8 cellular contexts compared by ENCODE assay signal in genomic region chrX:118347131-118347530, GRCh38. TPM values are rescaled to one million over a fixed set of nuclear protein-coding genes. Genes with fewer than 3 reads are reported as not detected.
DNase-seq lines count a peak whose midpoint lies in the region; ATAC-seq and TF ChIP-seq lines count a peak whose summit lies in the region.

No MANE protein-coding gene starts in this region.

- peak overlapping the region; percentile 96 to 99 (median 98) for H3K27ac Mint-ChIP-seq in CD8-positive, alpha-beta memory T cell
- peak overlapping the region; percentile 97 for H3K27ac Mint-ChIP-seq in activated naive CD8-positive, alpha-beta T cell treated with anti-CD3 and anti-CD28 coated beads, Interleukin-2, amount 10 ng/mL, durations not matched to agents 7 days and 5 days

- H3K9me3 Mint-ChIP-seq in CD8-positive, alpha-beta memory T cell: no peaks in the 10 kb centered on the region
- H3K9me3 Mint-ChIP-seq in activated naive CD8-positive, alpha-beta T cell treated with anti-CD3 and anti-CD28 coated beads, Interleukin-2, amount 10 ng/mL, durations not matched to agents 7 days and 5 days: no peaks in the 10 kb centered on the region

- 0 out of 3 replicates have a peak overlapping the region, but pooled peaks have one; percentile 34 for H2BK15ac ChIP-seq in IMR-90 (ENCODE audit: low read depth, low read length)

- H3K9me3 ChIP-seq in CD8-positive, alpha-beta memory T cell (ENCODE audit: low read length): no peaks in the 10 kb centered on the region
- no peaks in the 10 kb centered on the region for H3K9me3 ChIP-seq in IMR-90 (ENCODE audit: control insufficient read depth, insufficient read depth, low read length)
- H3K9me3 ChIP-seq in iPS-20b (ENCODE audit: insufficient read depth, low read depth, low read length): no peaks in the 10 kb centered on the region
- no peaks in the 10 kb centered on the region for H3K9me3 ChIP-seq in subcutaneous abdominal adipose tissue (ENCODE audit: control insufficient read depth in 5 of 5, low read length in 5 of 5)

- H3K9ac ChIP-seq in IMR-90 (ENCODE audit: low read depth, low read length) (peak overlapping the region; percentile 97), iPS-20b (ENCODE audit: low read depth, low read length) (peak overlapping the region; percentile 84; the same call in 1 of the 2 replicates), subcutaneous abdominal adipose tissue (ENCODE audit: low read length in 5 of 5) (peak overlapping the region in 3 of 5 donors; percentile 81 to 88 (median 85))

- H4K8ac ChIP-seq in IMR-90 (ENCODE audit: low read depth in 2 of 2, low read length in 2 of 2): peak overlapping the region; percentile 57 to 74

- peaks cover 32% of the 10 kb centered on the region for H3K4me1 ChIP-seq in CD8-positive, alpha-beta memory T cell (ENCODE audit: insufficient read depth, low read length)
- peaks cover 2% of the 10 kb centered on the region; the same call in 1 of the 2 replicates for H3K4me1 ChIP-seq in IMR-90 (ENCODE audit: control insufficient read depth, insufficient read depth, low read length)
- peaks cover 5% of the 10 kb centered on the region; the same call in 1 of the 2 replicates for H3K4me1 ChIP-seq in iPS-20b (ENCODE audit: insufficient read depth, low read length)
- peaks cover 0 to 28% (median 22%) of the 10 kb centered on the region in 5 donors for H3K4me1 ChIP-seq in subcutaneous abdominal adipose tissue (ENCODE audit: control insufficient read depth in 5 of 5, insufficient read depth in 5 of 5, low read length in 5 of 5)

- no peak overlapping the region for H2AK5ac ChIP-seq in IMR-90 (ENCODE audit: low read depth, low read length)

- peak overlapping the region; percentile 55; the same call in 1 of the 2 replicates for H3K14ac ChIP-seq in IMR-90 (replicated peaks; ENCODE audit: low read depth, low read length)

- intact Hi-C loops in IMR-90 (cut with micrococcal nuclease): no loop called here

- H3K79me1 ChIP-seq in IMR-90 (ENCODE audit: low read depth in 1 of 2, low read length in 2 of 2): no peaks in the 10 kb centered on the region; a peak in 2 of 4 replicates

- CTCF ChIA-PET in CD8-positive, alpha-beta memory T cell (lab: Charles Lee): no interaction called here
- CTCF ChIA-PET in IMR-90 (lab: Yijun Ruan, JAX): interaction anchor here (0.7 to 1.0 kb wide), 2 partner anchors 93 to 276 kb away, joined by 3 to 4 read pairs; no protein-coding TSS in a partner anchor

- H3K4ac ChIP-seq in IMR-90 (ENCODE audit: low read depth, low read length): peak overlapping the region; percentile 91

- H3K9me1 ChIP-seq in IMR-90 (ENCODE audit: insufficient read depth, low read length): no peaks in the 10 kb centered on the region

- DNase-seq in CD8-positive, alpha-beta memory T cell: no peak
- DNase-seq in IMR-90: peak; percentile 69
- DNase-seq in activated naive CD8-positive, alpha-beta T cell treated with anti-CD3 and anti-CD28 coated beads, Interleukin-2, amount 10 ng/mL, durations not matched to agents 7 days and 5 days: no peak
- no peak for DNase-seq in foreskin melanocyte
- no peak for DNase-seq in putamen (ENCODE audit: low spot score)

- H2BK120ac ChIP-seq in IMR-90 (ENCODE audit: low read depth, low read length): 0 out of 2 replicates have a peak overlapping the region, but pooled peaks have one; percentile 2

- TF ChIP-seq RAD21 in IMR-90 (IDR thresholded peaks at IDR 0.05; ENCODE audit: low read length): no peak

- H3K4me3 ChIP-seq in CD8-positive, alpha-beta memory T cell (ENCODE audit: low read length): peak overlapping the region; percentile 87
- H3K4me3 ChIP-seq in IMR-90 (ENCODE audit: insufficient read depth, low read depth, low read length): peak overlapping the region; percentile 82
- peak overlapping the region; percentile 86 for H3K4me3 ChIP-seq in iPS-20b (ENCODE audit: low read length)
- peak overlapping the region; percentile 71 to 81 (median 76) for H3K4me3 ChIP-seq in subcutaneous abdominal adipose tissue (ENCODE audit: low read depth in 1 of 5, low read length in 5 of 5)

- peak overlapping the region; percentile 85; the same call in 1 of the 2 replicates for H3K56ac ChIP-seq in IMR-90 (ENCODE audit: extremely low read depth, insufficient read depth, low read length)

- H2BK5ac ChIP-seq in IMR-90 (ENCODE audit: low read depth, low read length, poor library complexity, severe bottlenecking): peak overlapping the region; percentile 83

- peak overlapping the region; percentile 70; the same call in 1 of the 2 replicates for H4K5ac ChIP-seq in IMR-90 (ENCODE audit: low read depth, low read length)

- peaks cover 31% of the 10 kb centered on the region for H4K20me1 ChIP-seq in IMR-90 (ENCODE audit: insufficient read depth, low read length)

- ATAC-seq in IMR-90 (ENCODE audit: low read depth) (peak; percentile 6; the same call in 1 of the 2 replicates), HG02970 (IDR thresholded peaks at IDR 0.05; ENCODE audit: low FRiP score, unreplicated experiment) (no peak)
- no peak for ATAC-seq in activated naive CD8-positive, alpha-beta T cell treated with anti-CD3 and anti-CD28 coated beads, Interleukin-2, amount 10 ng/mL, durations not matched to agents 7 days and 5 days (ENCODE audit: low read depth)

- H2AFZ ChIP-seq in IMR-90 (replicated peaks; ENCODE audit: low read length, poor library complexity): no peak overlapping the region

- in situ Hi-C loops in IMR-90 (cut with MboI; ENCODE audit: low sequenced_read_pairs): no loop called here

- POLR2A ChIA-PET in CD8-positive, alpha-beta memory T cell (lab: Charles Lee): no interaction called here
- POLR2A ChIA-PET in IMR-90 (lab: Charles Lee; ENCODE audit: unreplicated experiment): no interaction called here
- POLR2A ChIA-PET in activated naive CD8-positive, alpha-beta T cell treated with anti-CD3 and anti-CD28 coated beads, Interleukin-2, amount 10 ng/mL, durations not matched to agents 7 days and 5 days (lab: Charles Lee): interaction anchor here (3.0 kb wide), 1 partner anchor 149 kb away, joined by 15 read pairs; the partner anchor contains the start of gene DOCK11

- no CpG with 5 or more reads among the region's 11 CpGs for WGBS in IMR-90 (ENCODE audit: extremely low coverage in 2 of 2, insufficient read length in 1 of 2), 2 experiments

- TF ChIP-seq CTCF in IMR-90 (conservative IDR thresholded peaks at IDR 0.05; ENCODE audit: low read depth, low read length): no peak

- H3K4me2 ChIP-seq in IMR-90 (ENCODE audit: low read depth, low read length): peak overlapping the region; percentile 93; the same call in 1 of the 2 replicates

- no peaks in the 10 kb centered on the region for H3K36me3 ChIP-seq in CD8-positive, alpha-beta memory T cell (ENCODE audit: insufficient read depth, low read length)
- H3K36me3 ChIP-seq in IMR-90 (ENCODE audit: control insufficient read depth, insufficient read depth, low read length) (no peaks in the 10 kb centered on the region), iPS-20b (ENCODE audit: insufficient read depth, low read depth, low read length) (no peaks in the 10 kb centered on the region), subcutaneous abdominal adipose tissue (ENCODE audit: control insufficient read depth in 5 of 5, insufficient read depth in 5 of 5, low read length in 5 of 5) (no peaks in the 10 kb centered on the region)

- peaks cover 0 to 8% of the 10 kb centered on the region in 2 donors for H3K27me3 Mint-ChIP-seq in CD8-positive, alpha-beta memory T cell
- H3K27me3 Mint-ChIP-seq in activated naive CD8-positive, alpha-beta T cell treated with anti-CD3 and anti-CD28 coated beads, Interleukin-2, amount 10 ng/mL, durations not matched to agents 7 days and 5 days: no peaks in the 10 kb centered on the region

- no TSS peak for BruUV-seq in IMR-90 (replicated peaks; lab: Mats Ljungman, UMichigan)

- H2AK9ac ChIP-seq in IMR-90 (replicated peaks; ENCODE audit: low read depth, low read length, poor library complexity): peak overlapping the region; percentile 92

- TF ChIP-seq POLR2A in IMR-90 (IDR thresholded peaks at IDR 0.05; ENCODE audit: low read depth, low read length): peak; percentile 51; the same call in 1 of the 2 replicates

- H3K4me1 Mint-ChIP-seq in CD8-positive, alpha-beta memory T cell: peaks cover 37 to 53% (median 50%) of the 10 kb centered on the region in 3 donors
- H3K4me1 Mint-ChIP-seq in activated naive CD8-positive, alpha-beta T cell treated with anti-CD3 and anti-CD28 coated beads, Interleukin-2, amount 10 ng/mL, durations not matched to agents 7 days and 5 days: peaks cover 27% of the 10 kb centered on the region

- no peak overlapping the region for H2BK20ac ChIP-seq in IMR-90 (ENCODE audit: low read depth, low read length)

- peak overlapping the region; percentile 84 for H3K23ac ChIP-seq in IMR-90 (ENCODE audit: low read depth, low read length)

- peak overlapping the region; percentile 82 for H3K18ac ChIP-seq in IMR-90 (ENCODE audit: low read depth, low read length)

- H3K36me3 Mint-ChIP-seq in CD8-positive, alpha-beta memory T cell: peaks cover 0 to 12% (median 0%) of the 10 kb centered on the region in 3 donors
- H3K36me3 Mint-ChIP-seq in activated naive CD8-positive, alpha-beta T cell treated with anti-CD3 and anti-CD28 coated beads, Interleukin-2, amount 10 ng/mL, durations not matched to agents 7 days and 5 days: no peaks in the 10 kb centered on the region

- peak overlapping the region; percentile 97 to 100 (median 99) for H3K4me3 Mint-ChIP-seq in CD8-positive, alpha-beta memory T cell
- H3K4me3 Mint-ChIP-seq in activated naive CD8-positive, alpha-beta T cell treated with anti-CD3 and anti-CD28 coated beads, Interleukin-2, amount 10 ng/mL, durations not matched to agents 7 days and 5 days: peak overlapping the region; percentile 98

- H4K91ac ChIP-seq in IMR-90 (ENCODE audit: insufficient read depth, low read depth, low read length): peak overlapping the region; percentile 65; the same call in 1 of the 2 replicates

- peak overlapping the region; percentile 88 for H3K27ac ChIP-seq in CD8-positive, alpha-beta memory T cell (ENCODE audit: low read depth, low read length)
- H3K27ac ChIP-seq in IMR-90 (ENCODE audit: insufficient read depth, low read length) (peak overlapping the region; percentile 83), iPS-20b (ENCODE audit: low read length) (no peak overlapping the region), subcutaneous abdominal adipose tissue (ENCODE audit: low read depth, low read length) (peak overlapping the region; percentile 85)

- H3K27me3 ChIP-seq in CD8-positive, alpha-beta memory T cell (ENCODE audit: insufficient read depth, low read length, poor library complexity, severe bottlenecking): no peaks in the 10 kb centered on the region
- H3K27me3 ChIP-seq in IMR-90 (ENCODE audit: control insufficient read depth, insufficient read depth, low read length): no peaks in the 10 kb centered on the region
- no peaks in the 10 kb centered on the region; the same call in 1 of the 2 replicates for H3K27me3 ChIP-seq in iPS-20b (ENCODE audit: insufficient read depth, low read length)
- H3K27me3 ChIP-seq in subcutaneous abdominal adipose tissue (ENCODE audit: control insufficient read depth in 5 of 5, insufficient read depth in 4 of 5, low read length in 5 of 5): no peaks in the 10 kb centered on the region

- dilution Hi-C loops in IMR-90 (cut with HindIII; ENCODE audit: low sequenced_read_pairs, unreplicated experiment): no loop called here

RNA-seq across cellular contexts. Expression of gene WDR44, which starts 1.2 kb away (rescaled TPM):
- total RNA-seq in CD8-positive, alpha-beta memory T cell: 10 to 100 TPM; 12.1 to 12.4 TPM
- polyA plus RNA-seq in CD8-positive, alpha-beta memory T cell: 9.3 TPM
- 11.8 and 18.9 TPM in 2 replicates for total RNA-seq in IMR-90 (2012; rRNA removed)
- polyA plus RNA-seq in IMR-90 (2012; rRNA removed): 8.2 and 10.0 TPM in 2 replicates
- polyA plus RNA-seq in IMR-90 (2012; cell fraction: cytosol; rRNA removed): 1.6 and 2.0 TPM in 2 replicates
- polyA plus RNA-seq in IMR-90 (2012; cell fraction: nucleus; rRNA removed; ENCODE audit: low replicate concordance): 2.2 and 9.9 TPM in 2 replicates
- total RNA-seq in activated naive CD8-positive, alpha-beta T cell treated with anti-CD3 and anti-CD28 coated beads, Interleukin-2, amount 10 ng/mL, durations not matched to agents 7 days and 5 days: 10 to 100 TPM; 22.7 to 23.1 TPM
